8 cellular contexts compared by ENCODE assay signal in genomic region chr19:489418-490196, GRCh38. TPM values are rescaled to one million over a fixed set of nuclear protein-coding genes. Genes with fewer than 3 reads are reported as not detected.
DNase-seq lines count a peak whose midpoint lies in the region; ATAC-seq, FAIRE-seq and TF ChIP-seq lines count a peak whose summit lies in the region.

No MANE protein-coding gene starts in this region.

- no peaks in the 10 kb centered on the region for H3K4me1 ChIP-seq in GM23248 (ENCODE audit: insufficient read depth)

- intact Hi-C loops in CD14-positive monocyte (cut with micrococcal nuclease) (loop anchor here (1.0 to 10.0 kb wide), 3 partner anchors 17 to 145 kb away; partner anchors contain the start of genes TPGS1 (in 2 of the 2) and MIER2 (in 1 of the 2)), head of caudate nucleus (cut with DNase I) (loop anchor here (2.0 to 10.0 kb wide), 2 partner anchors 17 to 105 kb away; partner anchors contain the start of gene TPGS1)
- intact Hi-C loops in activated CD8-positive, alpha-beta T cell treated with anti-CD3 and anti-CD28 coated beads for 36 hours (cut with micrococcal nuclease), result no loop called here

- peak overlapping the region; percentile 79 for H3K4me2 ChIP-seq in GM23248 (ENCODE audit: unreplicated experiment)

- H3K36me3 ChIP-seq in GM23248 (ENCODE audit: low read depth), result no peaks in the 10 kb centered on the region

- H3K36me3 Mint-ChIP-seq in CD14-positive monocyte (no peaks in the 10 kb centered on the region), progenitor cell of endocrine pancreas (ENCODE audit: insufficient read depth) (no peaks in the 10 kb centered on the region)
- no peaks in the 10 kb centered on the region for H3K36me3 Mint-ChIP-seq in activated CD8-positive, alpha-beta T cell treated with anti-CD3 and anti-CD28 coated beads for 36 hours (ENCODE audit: low read depth)

- H3K4me3 ChIP-seq in GM23248, result peak overlapping the region; percentile 87

- no peaks in the 10 kb centered on the region for H4K20me1 ChIP-seq in GM23248 (ENCODE audit: insufficient read depth)

- H3K4me1 Mint-ChIP-seq in CD14-positive monocyte, result peaks cover 11% of the 10 kb centered on the region
- peaks cover 3% of the 10 kb centered on the region for H3K4me1 Mint-ChIP-seq in activated CD8-positive, alpha-beta T cell treated with anti-CD3 and anti-CD28 coated beads for 36 hours (ENCODE audit: low read depth)
- peaks cover 17% of the 10 kb centered on the region for H3K4me1 Mint-ChIP-seq in progenitor cell of endocrine pancreas (ENCODE audit: low read depth)

- CTCF ChIA-PET in activated CD8-positive, alpha-beta T cell treated with anti-CD3 and anti-CD28 coated beads for 36 hours (lab: Charles Lee), result interaction anchor here (0.9 to 1.0 kb wide), 2 partner anchors 17 to 21 kb away, joined by 8 to 9 read pairs; no protein-coding TSS in a partner anchor

- H2AFZ ChIP-seq in GM23248, result peak overlapping the region; percentile 75

- H3K9ac ChIP-seq in GM23248, result peak overlapping the region; percentile 97

- peak; percentile 21 for ATAC-seq in activated CD8-positive, alpha-beta T cell treated with anti-CD3 and anti-CD28 coated beads for 36 hours
- ATAC-seq in HG03571 (IDR thresholded peaks at IDR 0.05; ENCODE audit: unreplicated experiment), result no peak

- no peaks in the 10 kb centered on the region for H3K79me2 ChIP-seq in GM23248 (ENCODE audit: insufficient read depth)

- in situ Hi-C loops in GM23248 (cut with MboI), result no loop called here

- no peaks in the 10 kb centered on the region for H3K9me3 ChIP-seq in GM23248 (ENCODE audit: low read depth)

- no peaks in the 10 kb centered on the region for H3K9me2 ChIP-seq in GM23248 (ENCODE audit: insufficient read depth)

- DNase-seq in CD14-positive monocyte (ENCODE audit: low spot score) (no peak), GM23248 (peak; percentile 76), head of caudate nucleus (peak in 22 of 42 donors; percentile 23 to 66 (median 46)), progenitor cell of endocrine pancreas (ENCODE audit: low spot score, unreplicated experiment) (no peak), GM19239 (ENCODE audit: insufficient read length, low spot score) (no peak), AML-193 (lab: John Stamatoyannopoulos, UW) (no peak)
- peak; percentile 28 for DNase-seq in activated CD8-positive, alpha-beta T cell treated with anti-CD3 and anti-CD28 coated beads for 36 hours

- TF ChIP-seq CTCF in CD14-positive monocyte (IDR thresholded peaks at IDR 0.05), result no peak
- TF ChIP-seq CTCF in activated CD8-positive, alpha-beta T cell treated with anti-CD3 and anti-CD28 coated beads for 36 hours (IDR thresholded peaks at IDR 0.05), result no peak
- TF ChIP-seq CTCF in progenitor cell of endocrine pancreas (IDR thresholded peaks at IDR 0.05; ENCODE audit: unreplicated experiment), result no peak

- 9 to 13% methylated on average over 47 to 59 of the region's 61 CpGs for WGBS in GM23248 (ENCODE audit: low coverage in 1 of 2, low lambda C conversion rate in 2 of 2, missing lambda C conversion rate in 2 of 2), 2 experiments

- H3K9me3 Mint-ChIP-seq in CD14-positive monocyte, result peaks cover 1 to 10% (median 8%) of the 10 kb centered on the region in 7 donors
- peaks cover 2% of the 10 kb centered on the region for H3K9me3 Mint-ChIP-seq in activated CD8-positive, alpha-beta T cell treated with anti-CD3 and anti-CD28 coated beads for 36 hours
- H3K9me3 Mint-ChIP-seq in progenitor cell of endocrine pancreas (ENCODE audit: low read depth), result no peaks in the 10 kb centered on the region

- H3K27ac Mint-ChIP-seq in CD14-positive monocyte (peak overlapping the region in 4 of 7 donors; percentile 35 to 75 (median 66)), progenitor cell of endocrine pancreas (peak overlapping the region; percentile 78)
- H3K27ac Mint-ChIP-seq in activated CD8-positive, alpha-beta T cell treated with anti-CD3 and anti-CD28 coated beads for 36 hours, result peak overlapping the region; percentile 62

- H3K27ac ChIP-seq in GM23248, result peak overlapping the region; percentile 61

- no peaks in the 10 kb centered on the region for H3K27me3 ChIP-seq in GM23248 (replicated peaks; ENCODE audit: insufficient read depth)

- H3F3A ChIP-seq in GM23248 (ENCODE audit: insufficient read depth), result 0 out of 2 replicates have a peak, but pooled peaks cover 7% of the 10 kb centered on the region

- H3K4me3 Mint-ChIP-seq in CD14-positive monocyte, result peak overlapping the region; percentile 79 to 80
- peak overlapping the region; percentile 81 for H3K4me3 Mint-ChIP-seq in activated CD8-positive, alpha-beta T cell treated with anti-CD3 and anti-CD28 coated beads for 36 hours
- H3K4me3 Mint-ChIP-seq in progenitor cell of endocrine pancreas (ENCODE audit: low read depth), result peak overlapping the region; percentile 78

- peaks cover 24 to 36% (median 33%) of the 10 kb centered on the region in 3 donors for H3K27me3 Mint-ChIP-seq in CD14-positive monocyte (ENCODE audit: low read depth in 3 of 3)
- H3K27me3 Mint-ChIP-seq in activated CD8-positive, alpha-beta T cell treated with anti-CD3 and anti-CD28 coated beads for 36 hours, result peaks cover 11% of the 10 kb centered on the region
- H3K27me3 Mint-ChIP-seq in progenitor cell of endocrine pancreas, result peaks cover 3% of the 10 kb centered on the region

- POLR2A ChIA-PET in activated CD8-positive, alpha-beta T cell treated with anti-CD3 and anti-CD28 coated beads for 36 hours (lab: Charles Lee), result no interaction called here

- FAIRE-seq in GM19239 (lab: Jason Lieb, UNC), result no peak

RNA-seq across cellular contexts. Expression of gene MADCAM1, which starts 6.7 kb away (rescaled TPM):
- polyA plus RNA-seq in CD14-positive monocyte, result not detected
- 0.54 TPM in 1 of 2 replicates, not detected in the other for total RNA-seq in GM23248 (2014; rRNA removed; shearing (Covaris generic))
- polyA plus RNA-seq in GM23248 (2016; fragmentation: Nextera tagmentation; extraction: Ambion mirVana), result 0.11 and 0.38 TPM in 2 replicates
- total RNA-seq in activated CD8-positive, alpha-beta T cell treated with anti-CD3 and anti-CD28 coated beads for 36 hours, result under 1 TPM; 0.20 to 0.22 TPM
- total RNA-seq in progenitor cell of endocrine pancreas, result 0.77 and 1.0 TPM in 2 replicates

RNA-seq across cellular contexts. Expression of gene TPGS1, which starts 17.7 kb away (rescaled TPM):
- polyA plus RNA-seq in CD14-positive monocyte (10 to 100 TPM; 14.2 to 48.1 TPM), GM23248 (2016; fragmentation: Nextera tagmentation; extraction: Ambion mirVana) (18.9 and 22.0 TPM in 2 replicates)
- total RNA-seq in GM23248 (2014; rRNA removed; shearing (Covaris generic)), result 60.5 and 72.2 TPM in 2 replicates
- 1 to 10 TPM; 8.9 to 9.3 TPM for total RNA-seq in activated CD8-positive, alpha-beta T cell treated with anti-CD3 and anti-CD28 coated beads for 36 hours
- 16.4 and 18.0 TPM in 2 replicates for total RNA-seq in progenitor cell of endocrine pancreas

RNA-seq across cellular contexts. Expression of gene SHC2, which starts 28.8 kb away (rescaled TPM):
- polyA plus RNA-seq in CD14-positive monocyte, result not detected
- total RNA-seq in GM23248 (2014; rRNA removed; shearing (Covaris generic)), result not detected in 2 replicates
- polyA plus RNA-seq in GM23248 (2016; fragmentation: Nextera tagmentation; extraction: Ambion mirVana), result not detected in 2 replicates
- under 1 TPM; 0.25 to 0.45 TPM for total RNA-seq in activated CD8-positive, alpha-beta T cell treated with anti-CD3 and anti-CD28 coated beads for 36 hours
- 159 TPM in 2 replicates for total RNA-seq in progenitor cell of endocrine pancreas

RNA-seq across cellular contexts. Expression of gene CDC34, which starts 42.0 kb away (rescaled TPM):
- polyA plus RNA-seq in CD14-positive monocyte (10 to 100 TPM; 25.2 to 43.0 TPM), GM23248 (2016; fragmentation: Nextera tagmentation; extraction: Ambion mirVana) (44.4 and 46.4 TPM in 2 replicates)
- total RNA-seq in GM23248 (2014; rRNA removed; shearing (Covaris generic)), result 43.0 and 50.8 TPM in 2 replicates
- 10 to 100 TPM; 38.1 to 43.7 TPM for total RNA-seq in activated CD8-positive, alpha-beta T cell treated with anti-CD3 and anti-CD28 coated beads for 36 hours
- 96.9 and 100 TPM in 2 replicates for total RNA-seq in progenitor cell of endocrine pancreas

RNA-seq across cellular contexts. Expression of gene GZMM, which starts 54.2 kb away (rescaled TPM):
- polyA plus RNA-seq in CD14-positive monocyte (1 to 10 TPM in 1 of 2 donors, under 1 TPM in 1; 0.48 to 1.4 TPM), GM23248 (2016; fragmentation: Nextera tagmentation; extraction: Ambion mirVana) (not detected in 2 replicates)
- not detected in 2 replicates for total RNA-seq in GM23248 (2014; rRNA removed; shearing (Covaris generic))
- total RNA-seq in activated CD8-positive, alpha-beta T cell treated with anti-CD3 and anti-CD28 coated beads for 36 hours, result 10 to 100 TPM; 52.7 to 58.5 TPM
- 0.31 TPM in 1 of 2 replicates, not detected in the other for total RNA-seq in progenitor cell of endocrine pancreas

Comparison
In these comparisons a context has a peak if more than half of its experiments do, and no peak if none do; other contexts are left out.
1. DNase-seq: peak in GM23248 (single experiment), activated CD8-positive, alpha-beta T cell treated with anti-CD3 and anti-CD28 coated beads for 36 hours (single experiment) and head of caudate nucleus (22 of 42); none in CD14-positive monocyte (single experiment), progenitor cell of endocrine pancreas (single experiment), GM19239 (single experiment) and AML-193 (0 of 2).
2. RNA of gene SHC2, which starts 28.8 kb away (total RNA-seq): 159 TPM in progenitor cell of endocrine pancreas; 0.25 to 0.45 TPM in activated CD8-positive, alpha-beta T cell treated with anti-CD3 and anti-CD28 coated beads for 36 hours and not detected in GM23248; every median in the first group is over 100 times any median in the second.
3. Peak in every context shown above with its lines, with median percentiles within 50 percentile points of each other: H3K27ac Mint-ChIP-seq and H3K4me3 Mint-ChIP-seq.